Comparison of ENCODE assay signal across 1 cellular context in genomic region chr3:43206632-43207031, GRCh38.
TF ChIP-seq lines count a peak whose summit lies in the region.

No MANE protein-coding gene starts in this region.

TF ChIP-seq in K562, 482 proteins besides CTCF, POLR2A, EP300 and RAD21 (continued from another document):
- TF ChIP-seq ZNF407 (IDR thresholded peaks at IDR 0.05; ENCODE audit: low read depth) (no peak), RB1 (IDR thresholded peaks at IDR 0.05; ENCODE audit: low read depth) (peak; percentile 21; the same call in 1 of the 2 replicates)
